26 cellular contexts compared by ENCODE assay signal in the genomic region with DNA sequence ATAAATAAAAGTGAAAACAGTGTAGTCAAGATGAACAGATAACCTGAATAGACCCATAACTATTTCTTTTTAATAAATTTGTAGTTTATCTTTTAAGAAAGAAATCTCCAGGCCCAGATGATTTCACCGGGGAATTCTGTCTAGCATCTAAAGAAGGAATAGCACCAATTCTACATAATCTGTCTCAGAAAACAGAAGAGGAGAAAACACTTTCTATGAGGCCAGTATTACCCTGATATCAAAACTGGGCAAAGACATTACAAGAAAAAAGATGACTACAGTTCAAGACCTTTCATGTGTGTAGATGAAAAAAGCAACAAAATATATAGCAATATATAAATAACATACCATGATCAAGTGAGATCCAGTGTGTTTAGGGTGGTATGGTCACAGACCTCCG. TPM values are rescaled to one million over a fixed set of nuclear protein-coding genes. Genes with fewer than 3 reads are reported as not detected.
"Had no signal": no experiment of that assay in that cellular context is flagged by ENCODE, and none has a peak within 500 bp of the region (broad histone marks: within the 10 kb centered on the region; RNA-seq: fewer than 3 reads in every experiment).

No MANE protein-coding gene starts in this region.

- DNase-seq: stimulated activated CD4-positive, alpha-beta T cell treated with anti-CD3 and anti-CD28 coated beads, Interleukin-2, amount 100 ng/mL, for 48 hours; stimulated activated CD4-positive, alpha-beta T cell treated with anti-CD3 and anti-CD28 coated beads, Interleukin-4, amount 100 ng/mL, for 1 hour; stimulated activated CD4-positive, alpha-beta T cell treated with anti-CD3 and anti-CD28 coated beads, Interleukin-4, amount 100 ng/mL, for 24 hours; stimulated activated CD4-positive, alpha-beta T cell treated with anti-CD3 and anti-CD28 coated beads, Interleukin-4, amount 100 ng/mL, for 4 hours; stimulated activated CD8-positive, alpha-beta memory T cell treated with anti-CD3 and anti-CD28 coated beads, Interleukin-4, amount 100 ng/mL, for 48 hours; stimulated activated naive B cell treated with anti-CD40 and anti-IgM and Interleukin-4, amounts not matched to agents 10 μg/mL and 1 μg/mL and 100 μg/mL, for 72 hours; stimulated activated naive CD4-positive, alpha-beta T cell; stimulated activated naive CD4-positive, alpha-beta T cell treated with Interleukin-2 at 50 U/mL for 16 hours; stimulated activated naive CD8-positive, alpha-beta T cell treated with anti-CD3 and anti-CD28 coated beads, Interleukin-15, amount 100 ng/mL, for 72 hours; stimulated activated naive CD8-positive, alpha-beta T cell treated with anti-CD3 and anti-CD28 coated beads, Interleukin-15, Interleukin-2, amounts not matched to agents 100 U/mL and 50 U/mL, for 24 hours; stomach; substantia nigra; thyroid gland; tibial artery; transverse colon; trophoblast cell; upper lobe of left lung; upper lobe of right lung; uterus had no signal

- H3K27ac ChIP-seq: stomach, suprapubic skin, thoracic aorta, thyroid gland, tibial artery, tibial nerve, transverse colon, upper lobe of left lung, upper lobe of right lung, uterus, vagina had no signal

- H3K9me3 ChIP-seq: suprapubic skin, thoracic aorta, thyroid gland, tibial artery, tibial nerve, transverse colon, upper lobe of left lung, upper lobe of right lung, uterus, vagina had no signal

- H3K4me1 ChIP-seq: stomach, thyroid gland, transverse colon, upper lobe of left lung, upper lobe of right lung, uterus, vagina had no signal

- H3K27me3 ChIP-seq: stomach, suprapubic skin, thyroid gland, tibial artery, tibial nerve, transverse colon, upper lobe of left lung, upper lobe of right lung, uterus, vagina had no signal

- H3K36me3 ChIP-seq: stomach, suprapubic skin, thoracic aorta, thyroid gland, tibial artery, tibial nerve, transverse colon, upper lobe of left lung, upper lobe of right lung, uterus, vagina had no signal

- ATAC-seq: stimulated activated effector memory CD8-positive, alpha-beta T cell treated with anti-CD3 and anti-CD28 coated beads, Interleukin-12 subunit alpha, Interleukin-12 subunit beta, amount 100 ng/mL, for 72 hours; stimulated activated memory B cell treated with anti-CD40 and anti-IgM and Interleukin-4, amounts not matched to agents 10 μg/mL and 1 μg/mL and 100 μg/mL, for 72 hours; stimulated activated naive B cell treated with anti-CD40 and anti-IgM and Interleukin-4, amounts not matched to agents 10 μg/mL and 1 μg/mL and 100 μg/mL, for 72 hours; stimulated activated naive CD8-positive, alpha-beta T cell treated with anti-CD3 and anti-CD28 coated beads, Interleukin-15, amount 100 ng/mL, for 72 hours; stimulated activated naive CD8-positive, alpha-beta T cell treated with anti-CD3 and anti-CD28 coated beads, Interleukin-15, Interleukin-2, amounts not matched to agents 100 U/mL and 50 U/mL, for 24 hours; upper lobe of right lung had no signal

- H3K4me3 ChIP-seq: stomach, suprapubic skin, thoracic aorta, thyroid gland, tibial artery, tibial nerve, transverse colon, upper lobe of left lung, upper lobe of right lung, uterus, vagina had no signal

RNA-seq across cellular contexts. Expression of gene TTC23L, which starts 31.4 kb away (rescaled TPM):
- total RNA-seq: subcutaneous adipose tissue had no signal
